Comparison of ENCODE assay signal across 14 cellular contexts in genomic region chr14:98819132-98819866, GRCh38.
DNase-seq lines count a peak whose midpoint lies in the region; ATAC-seq, FAIRE-seq and TF ChIP-seq lines count a peak whose summit lies in the region.
"Had no signal": no experiment of that assay in that cellular context is flagged by ENCODE, and none has a peak within 500 bp of the region (broad histone marks: within the 10 kb centered on the region; RNA-seq: fewer than 3 reads in every experiment).

No MANE protein-coding gene starts in this region.

- H3K27me3 Mint-ChIP-seq in GM23338 (ENCODE audit: insufficient read depth, low read depth, poor library complexity) (peaks cover 12% of the 10 kb centered on the region), neural progenitor cell (ENCODE audit: insufficient read depth, low read depth) (peaks cover 2% of the 10 kb centered on the region)
- H3K27me3 Mint-ChIP-seq: B cell; stimulated activated naive CD8-positive, alpha-beta T cell treated with anti-CD3 and anti-CD28 coated beads, Interleukin-15, amount 100 ng/mL, for 72 hours had no signal

- peaks cover 35% of the 10 kb centered on the region for H3K4me1 Mint-ChIP-seq in GM23338
- H3K4me1 Mint-ChIP-seq in neural progenitor cell, result peaks cover 14% of the 10 kb centered on the region
- H3K4me1 Mint-ChIP-seq: B cell had no signal

- intact Hi-C loops in transverse colon (cut with DNase I; ENCODE audit: low total_unique reads) (no loop called here), left lung (cut with DNase I) (no loop called here)

- H3K4me3 ChIP-seq in GM23338, result peak overlapping the region; percentile 29
- no peak overlapping the region for H3K4me3 ChIP-seq in neural progenitor cell
- H3K4me3 ChIP-seq in transverse colon, result no peak overlapping the region
- no peak overlapping the region for H3K4me3 ChIP-seq in left lung
- H3K4me3 ChIP-seq: Peyer's patch had no signal

- H3K4me3 Mint-ChIP-seq in GM23338 (peak overlapping the region; percentile 47; the same call in 2 of the 3 replicates), neural progenitor cell (no peak overlapping the region)
- H3K4me3 Mint-ChIP-seq: B cell; stimulated activated naive CD8-positive, alpha-beta T cell treated with anti-CD3 and anti-CD28 coated beads, Interleukin-15, amount 100 ng/mL, for 72 hours had no signal

- H3K9me3 Mint-ChIP-seq in GM23338 (peaks cover 6% of the 10 kb centered on the region; the same call in 1 of the 3 replicates), neural progenitor cell (no peaks in the 10 kb centered on the region)

- H3K9me3 ChIP-seq in neural progenitor cell (ENCODE audit: low read depth) (no peaks in the 10 kb centered on the region), transverse colon (no peaks in the 10 kb centered on the region), left lung (no peaks in the 10 kb centered on the region)
- H3K9me3 ChIP-seq: Peyer's patch had no signal

- H3K27me3 ChIP-seq in GM23338 (ENCODE audit: insufficient read depth) (no peaks in the 10 kb centered on the region), foreskin keratinocyte (peaks cover 3% of the 10 kb centered on the region), neural progenitor cell (no peaks in the 10 kb centered on the region), transverse colon (no peaks in the 10 kb centered on the region), left lung (peaks cover 0 to 6% of the 10 kb centered on the region in 2 donors)
- H3K27me3 ChIP-seq: Peyer's patch had no signal

- no peaks in the 10 kb centered on the region for H3K36me3 ChIP-seq in GM23338 (ENCODE audit: insufficient read depth)
- H3K36me3 ChIP-seq in neural progenitor cell, result no peaks in the 10 kb centered on the region
- no peaks in the 10 kb centered on the region for H3K36me3 ChIP-seq in transverse colon
- no peaks in the 10 kb centered on the region for H3K36me3 ChIP-seq in left lung
- H3K36me3 ChIP-seq: Peyer's patch had no signal

- peak overlapping the region; percentile 90 for H3K27ac ChIP-seq in GM23338 (ENCODE audit: low read depth)
- H3K27ac ChIP-seq in foreskin keratinocyte, result no peak overlapping the region
- H3K27ac ChIP-seq in neural progenitor cell, result no peak overlapping the region
- H3K27ac ChIP-seq in transverse colon, result no peak overlapping the region
- H3K27ac ChIP-seq in left lung, result no peak overlapping the region
- H3K27ac ChIP-seq: Peyer's patch had no signal

- H3K27ac Mint-ChIP-seq in GM23338 (peak overlapping the region; percentile 97), neural progenitor cell (no peak overlapping the region)
- H3K27ac Mint-ChIP-seq: B cell had no signal

- no peaks in the 10 kb centered on the region for H3F3A ChIP-seq in GM23338 (replicated peaks; ENCODE audit: low read depth)
- no peaks in the 10 kb centered on the region for H3F3A ChIP-seq in neural progenitor cell (ENCODE audit: low read depth)

- no peaks in the 10 kb centered on the region for H3K79me2 ChIP-seq in GM23338 (replicated peaks; ENCODE audit: insufficient read depth)
- H3K79me2 ChIP-seq in neural progenitor cell (ENCODE audit: low read depth), result no peaks in the 10 kb centered on the region

- H2AFZ ChIP-seq in GM23338, result no peak overlapping the region
- no peak overlapping the region for H2AFZ ChIP-seq in neural progenitor cell (replicated peaks)

- no peaks in the 10 kb centered on the region for H4K20me1 ChIP-seq in GM23338 (replicated peaks; ENCODE audit: insufficient read depth)
- H4K20me1 ChIP-seq in neural progenitor cell (ENCODE audit: low read depth), result no peaks in the 10 kb centered on the region

- no peak for FAIRE-seq in GM19239 (lab: Jason Lieb, UNC)

- TF ChIP-seq POLR2A in transverse colon (IDR thresholded peaks at IDR 0.05), result no peak

- H3K36me3 Mint-ChIP-seq in GM23338 (ENCODE audit: low read depth) (peaks cover 13% of the 10 kb centered on the region; the same call in 2 of the 3 replicates), neural progenitor cell (no peaks in the 10 kb centered on the region)

- H3K9me2 ChIP-seq in GM23338 (ENCODE audit: insufficient read depth), result peaks cover 19% of the 10 kb centered on the region

- in situ Hi-C loops in transverse colon (cut with MboI; ENCODE audit: low pct_ligation_motif_present in 1 of 4, low pct_unique_long_range_greater_than_20kb in 1 of 4, low sequenced_read_pairs in 3 of 4), result no loop called here

- 69 to 79% methylated on average over 2 to 9 of the region's 9 CpGs for WGBS in transverse colon (ENCODE audit: low coverage in 1 of 2), 2 donors

- TF ChIP-seq CTCF in GM23338 (conservative IDR thresholded peaks at IDR 0.05; ENCODE audit: low read depth in 2 of 2) (no peak), foreskin keratinocyte (conservative IDR thresholded peaks at IDR 0.05) (no peak), neural progenitor cell (IDR thresholded peaks at IDR 0.05) (no peak), transverse colon (IDR thresholded peaks at IDR 0.05) (no peak), left lung (IDR thresholded peaks at IDR 0.05) (no peak)

- no peak for TF ChIP-seq EP300 in transverse colon (IDR thresholded peaks at IDR 0.05; ENCODE audit: low read depth)

- ATAC-seq in GM23338 (peak; percentile 93), foreskin keratinocyte (peak; percentile 67), GM21360 (IDR thresholded peaks at IDR 0.05; ENCODE audit: unreplicated experiment) (no peak), left lung (no peak)
- ATAC-seq: stimulated activated naive CD8-positive, alpha-beta T cell treated with anti-CD3 and anti-CD28 coated beads, Interleukin-15, amount 100 ng/mL, for 72 hours had no signal

- DNase-seq in GM23338 (ENCODE audit: low spot score) (peak; percentile 94), NCI-H345 (lab: John Stamatoyannopoulos, UW) (peak; percentile 91), foreskin keratinocyte (peak in 1 of 2 donors; percentile 33), neural progenitor cell (ENCODE audit: low spot score) (peak; percentile 30), transverse colon (no peak), GM19239 (ENCODE audit: insufficient read length, low spot score) (no peak), left lung (no peak)
- DNase-seq: effector CD4-positive, alpha-beta T cell; KBM-7; NCI-H774; Peyer's patch; stimulated activated naive CD8-positive, alpha-beta T cell treated with anti-CD3 and anti-CD28 coated beads, Interleukin-15, amount 100 ng/mL, for 72 hours had no signal

- peaks cover 23% of the 10 kb centered on the region for H3K4me1 ChIP-seq in GM23338 (ENCODE audit: insufficient read depth)
- H3K4me1 ChIP-seq in foreskin keratinocyte, result no peaks in the 10 kb centered on the region
- H3K4me1 ChIP-seq in neural progenitor cell, result peaks cover 15% of the 10 kb centered on the region
- H3K4me1 ChIP-seq in transverse colon, result no peaks in the 10 kb centered on the region
- no peaks in the 10 kb centered on the region for H3K4me1 ChIP-seq in left lung
- H3K4me1 ChIP-seq: Peyer's patch had no signal

- H3K9ac ChIP-seq in neural progenitor cell, result no peak overlapping the region

- H3K4me2 ChIP-seq in GM23338, result peak overlapping the region; percentile 55; the same call in 1 of the 2 replicates
- H3K4me2 ChIP-seq in neural progenitor cell, result no peak overlapping the region

TF ChIP-seq in GM23338, 12 proteins besides CTCF, POLR2A, EP300 and RAD21 (continues in another document):
- TF ChIP-seq EZH2phosphoT487 (IDR thresholded peaks at IDR 0.05; ENCODE audit: unreplicated experiment) (no peak), POLR2AphosphoS5 (IDR thresholded peaks at IDR 0.05; ENCODE audit: low read depth) (no peak), CREB1 (CRISPR knock-in tag; IDR thresholded peaks at IDR 0.05; ENCODE audit: low read depth) (0 out of 2 replicates have a peak, but pooled peaks have one; percentile 31), ETS1 (IDR thresholded peaks at IDR 0.05) (peak; percentile 42; the same call in 1 of the 2 replicates), ZNF331 (CRISPR knock-in tag; IDR thresholded peaks at IDR 0.05; ENCODE audit: low read depth) (peak; percentile 67)

Comparison
In these comparisons a context has a peak if more than half of its experiments do, and no peak if none do; other contexts are left out.
1. ATAC-seq: peak in GM23338 (single experiment) and foreskin keratinocyte (single experiment); none in GM21360 (single experiment) and left lung (single experiment).
2. DNase-seq: peak in GM23338 (single experiment), NCI-H345 (single experiment) and neural progenitor cell (single experiment); none in transverse colon (single experiment), GM19239 (single experiment) and left lung (0 of 2).